In genomic region chr22:48889209-48889830, GRCh38 we compare ENCODE assay signal across 11 cellular contexts.
"Had no signal": no experiment of that assay in that cellular context is flagged by ENCODE, and none has a peak within 500 bp of the region (broad histone marks: within the 10 kb centered on the region; RNA-seq: fewer than 3 reads in every experiment).

No MANE protein-coding gene starts in this region.

- H3K27ac Mint-ChIP-seq: activated CD4-positive, alpha-beta T cell treated with anti-CD3 and anti-CD28 coated beads, Interleukin-2, amount 10 ng/mL, durations not matched to agents 7 days and 5 days; activated naive CD4-positive, alpha-beta T cell treated with anti-CD3 and anti-CD28 coated beads for 36 hours; effector memory CD8-positive, alpha-beta T cell; nephron had no signal

- H3K9me3 Mint-ChIP-seq: activated CD4-positive, alpha-beta T cell treated with anti-CD3 and anti-CD28 coated beads, Interleukin-2, amount 10 ng/mL, durations not matched to agents 7 days and 5 days; activated naive CD4-positive, alpha-beta T cell treated with anti-CD3 and anti-CD28 coated beads for 36 hours; effector memory CD8-positive, alpha-beta T cell; nephron had no signal

- DNase-seq: activated CD4-positive, alpha-beta T cell treated with anti-CD3 and anti-CD28 coated beads, Interleukin-2, amount 10 ng/mL, durations not matched to agents 7 days and 5 days; activated naive CD4-positive, alpha-beta T cell treated with anti-CD3 and anti-CD28 coated beads for 36 hours; caudate nucleus; effector memory CD8-positive, alpha-beta T cell; T-helper 1 cell had no signal

- H3K4me3 ChIP-seq: gastroesophageal sphincter, ovary, SK-N-MC, skin epidermis, tibial artery had no signal

- H3K27me3 Mint-ChIP-seq: activated CD4-positive, alpha-beta T cell treated with anti-CD3 and anti-CD28 coated beads, Interleukin-2, amount 10 ng/mL, durations not matched to agents 7 days and 5 days had no signal

- H3K4me1 ChIP-seq: gastroesophageal sphincter, tibial artery had no signal

- H3K36me3 ChIP-seq: gastroesophageal sphincter, ovary, tibial artery had no signal

- H3K4me3 Mint-ChIP-seq: activated CD4-positive, alpha-beta T cell treated with anti-CD3 and anti-CD28 coated beads, Interleukin-2, amount 10 ng/mL, durations not matched to agents 7 days and 5 days; activated naive CD4-positive, alpha-beta T cell treated with anti-CD3 and anti-CD28 coated beads for 36 hours; effector memory CD8-positive, alpha-beta T cell; nephron had no signal

- H3K27me3 ChIP-seq: ovary had no signal

- H3K27ac ChIP-seq: gastroesophageal sphincter, ovary, SK-N-MC, skin epidermis, tibial artery had no signal

- H3K4me1 Mint-ChIP-seq: activated CD4-positive, alpha-beta T cell treated with anti-CD3 and anti-CD28 coated beads, Interleukin-2, amount 10 ng/mL, durations not matched to agents 7 days and 5 days; nephron had no signal

- ATAC-seq: effector memory CD8-positive, alpha-beta T cell; gastroesophageal sphincter had no signal

- H3K9me3 ChIP-seq: ovary had no signal
